In genomic region chr7:17632401-17632800, GRCh38 we compare ENCODE assay signal across 13 cellular contexts.
DNase-seq lines count a peak whose midpoint lies in the region; ATAC-seq, FAIRE-seq and TF ChIP-seq lines count a peak whose summit lies in the region.
"Had no signal": no experiment of that assay in that cellular context is flagged by ENCODE, and none has a peak within 500 bp of the region (broad histone marks: within the 10 kb centered on the region; RNA-seq: fewer than 3 reads in every experiment).

No MANE protein-coding gene starts in this region.

- H3K27ac ChIP-seq in ACC112 (ENCODE audit: low read depth, low read length) (peak overlapping the region; percentile 66), pancreas (no peak overlapping the region)

- TF ChIP-seq CTCF in omental fat pad (IDR thresholded peaks at IDR 0.05) = no peak
- no peak for TF ChIP-seq CTCF in pancreas (IDR thresholded peaks at IDR 0.05)

- H3K27me3 ChIP-seq in ACC112 (ENCODE audit: insufficient read depth, low read length) (no peaks in the 10 kb centered on the region), pancreas (peaks cover 0 to 4% (median 0%) of the 10 kb centered on the region in 4 donors)

- 79 to 88% methylated on average over 2 of the region's 2 CpGs for WGBS in pancreas, 2 donors

- no peak overlapping the region for H3K4me3 ChIP-seq in ACC112 (ENCODE audit: low read depth, low read length)
- no peak overlapping the region for H3K4me3 ChIP-seq in pancreas

- DNase-seq in HCEC 1CT (peak; percentile 61), fibroblast of gingiva (ENCODE audit: low read depth) (peak; percentile 72), omental fat pad (ENCODE audit: low spot score) (no peak), NCI-H446 (lab: John Stamatoyannopoulos, UW) (no peak), T-helper 9 cell (no peak), pancreas (no peak)
- DNase-seq: CD8-positive, alpha-beta memory T cell; GOT3; H9 had no signal

- FAIRE-seq in pancreas (lab: Jason Lieb, UNC) = no peak
- FAIRE-seq: HepG2, HTR-8/SVneo had no signal

- no peak overlapping the region for H2AFZ ChIP-seq in ACC112 (ENCODE audit: low read length, unreplicated experiment)

- H3K79me2 ChIP-seq in ACC112 (ENCODE audit: control insufficient read depth, insufficient read depth, low read length, unreplicated experiment) = no peaks in the 10 kb centered on the region

- no peaks in the 10 kb centered on the region for H3K9me3 ChIP-seq in pancreas

- H3K36me3 ChIP-seq in ACC112 (ENCODE audit: insufficient read depth, low read length) (no peaks in the 10 kb centered on the region), pancreas (no peaks in the 10 kb centered on the region)

- H3K4me1 ChIP-seq in ACC112 (ENCODE audit: control insufficient read depth, insufficient read depth, low read length, unreplicated experiment) = peaks cover 11% of the 10 kb centered on the region
- no peaks in the 10 kb centered on the region for H3K4me1 ChIP-seq in pancreas

- ATAC-seq in omental fat pad (ENCODE audit: low FRiP score) (peak; percentile 15), HG02571 (IDR thresholded peaks at IDR 0.05; ENCODE audit: unreplicated experiment) (no peak), pancreas (no peak)

- intact Hi-C loops in pancreas (cut with DNase I) = no loop called here

Comparison
In these comparisons a context has a peak if more than half of its experiments do, and no peak if none do; other contexts are left out.
1. DNase-seq: peak in HCEC 1CT (single experiment) and fibroblast of gingiva (single experiment); none in omental fat pad (single experiment), NCI-H446 (0 of 2), T-helper 9 cell (single experiment) and pancreas (0 of 6).